Comparison of ENCODE assay signal across 17 cellular contexts in genomic region chr10:43682956-43683355, GRCh38. TPM values are rescaled to one million over a fixed set of nuclear protein-coding genes. Genes with fewer than 3 reads are reported as not detected.
DNase-seq lines count a peak whose midpoint lies in the region; ATAC-seq and TF ChIP-seq lines count a peak whose summit lies in the region.
"Had no signal": no experiment of that assay in that cellular context is flagged by ENCODE, and none has a peak within 500 bp of the region (broad histone marks: within the 10 kb centered on the region; RNA-seq: fewer than 3 reads in every experiment).

No MANE protein-coding gene starts in this region.

- H2AFZ ChIP-seq in GM23248, result no peak overlapping the region
- H2AFZ ChIP-seq: PC-9 had no signal

- no peak overlapping the region for H3K4me3 ChIP-seq in GM23248
- no peak overlapping the region for H3K4me3 ChIP-seq in brain microvascular endothelial cell (ENCODE audit: low read depth, low read length)
- no peak overlapping the region for H3K4me3 ChIP-seq in tibial nerve
- H3K4me3 ChIP-seq: PC-9, SJCRH30 had no signal

- DNase-seq in AG08395 (ENCODE audit: low spot score), result peak; percentile 63
- peak; percentile 61 for DNase-seq in GM23248
- peak; percentile 33 for DNase-seq in brain microvascular endothelial cell
- peak; percentile 50 for DNase-seq in kidney tubule cell (ENCODE audit: low spot score)
- no peak for DNase-seq in tibial nerve (ENCODE audit: low spot score in 2 of 2)
- DNase-seq in dedifferentiated amniotic fluid mesenchymal stem cell (ENCODE audit: extremely low spot score), result no peak
- DNase-seq in left lobe of liver (ENCODE audit: low spot score), result no peak
- no peak for DNase-seq in ecto neural progenitor cell (ENCODE audit: low spot score)
- DNase-seq: CD4-positive, alpha-beta T cell; NCI-H1092 treated with DMSO at 0.1 percent for 48 hours; NCI-H146; NCI-H2029 treated with DMSO at 0.1 percent for 48 hours; NCI-H2171 had no signal

- WGBS in GM23248 (ENCODE audit: low coverage in 1 of 2, low lambda C conversion rate in 2 of 2, missing lambda C conversion rate in 2 of 2), 2 experiments, result 50 to 52% methylated on average over 2 of the region's 2 CpGs
- 80 to 90% methylated on average over 2 of the region's 2 CpGs for WGBS in tibial nerve, 2 donors

- H3F3A ChIP-seq in GM23248 (ENCODE audit: insufficient read depth), result peaks cover 29% of the 10 kb centered on the region

- H3K79me2 ChIP-seq in GM23248 (ENCODE audit: insufficient read depth), result no peaks in the 10 kb centered on the region

- TF ChIP-seq CTCF in brain microvascular endothelial cell (IDR thresholded peaks at IDR 0.05; ENCODE audit: low read depth, low read length, missing control alignments) (no peak), tibial nerve (IDR thresholded peaks at IDR 0.05) (no peak)

- no peaks in the 10 kb centered on the region for H3K9me2 ChIP-seq in GM23248 (ENCODE audit: insufficient read depth)

- H3K4me2 ChIP-seq in GM23248 (ENCODE audit: unreplicated experiment), result peak overlapping the region; percentile 17
- H3K4me2 ChIP-seq: PC-9 had no signal

- TF ChIP-seq POLR2A in tibial nerve (IDR thresholded peaks at IDR 0.05), result no peak

- H3K27me3 ChIP-seq in GM23248 (replicated peaks; ENCODE audit: insufficient read depth), result no peaks in the 10 kb centered on the region
- no peaks in the 10 kb centered on the region for H3K27me3 ChIP-seq in brain microvascular endothelial cell (replicated peaks)
- no peaks in the 10 kb centered on the region for H3K27me3 ChIP-seq in tibial nerve
- H3K27me3 ChIP-seq: SJCRH30 had no signal

- ATAC-seq in left lobe of liver, result no peak

- no peaks in the 10 kb centered on the region for H4K20me1 ChIP-seq in GM23248 (ENCODE audit: insufficient read depth)

- no peak for TF ChIP-seq EP300 in tibial nerve (IDR thresholded peaks at IDR 0.05)

- H3K27ac ChIP-seq in GM23248, result no peak overlapping the region
- no peak overlapping the region for H3K27ac ChIP-seq in brain microvascular endothelial cell
- H3K27ac ChIP-seq in tibial nerve, result no peak overlapping the region
- H3K27ac ChIP-seq: 22Rv1, PC-9, RWPE1, SJCRH30 had no signal

- no peaks in the 10 kb centered on the region for H3K9me3 ChIP-seq in GM23248 (ENCODE audit: low read depth)
- no peaks in the 10 kb centered on the region for H3K9me3 ChIP-seq in tibial nerve
- H3K9me3 ChIP-seq: SJCRH30 had no signal

- no peak overlapping the region for H3K9ac ChIP-seq in GM23248

- in situ Hi-C loops in GM23248 (cut with MboI) (no loop called here), brain microvascular endothelial cell (cut with HindIII; ENCODE audit: low pct_ligation_motif_present, low sequenced_read_pairs) (loop anchor here (25.0 kb wide), 1 partner anchor 629 kb away; no protein-coding TSS in a partner anchor)

- no peaks in the 10 kb centered on the region for H3K36me3 ChIP-seq in GM23248 (ENCODE audit: low read depth)
- no peaks in the 10 kb centered on the region for H3K36me3 ChIP-seq in brain microvascular endothelial cell (replicated peaks)
- H3K36me3 ChIP-seq in tibial nerve, result no peaks in the 10 kb centered on the region
- H3K36me3 ChIP-seq: SJCRH30 had no signal

- H3K4me1 ChIP-seq in GM23248 (ENCODE audit: insufficient read depth), result peaks cover 20% of the 10 kb centered on the region
- peaks cover 0 to 7% (median 0%) of the 10 kb centered on the region in 4 donors for H3K4me1 ChIP-seq in tibial nerve
- H3K4me1 ChIP-seq: SJCRH30 had no signal

RNA-seq across cellular contexts. Expression of gene ZNF32, which starts 34.3 kb away (rescaled TPM):
- total RNA-seq in GM23248 (2014; rRNA removed; shearing (Covaris generic)), result 24.6 and 32.1 TPM in 2 replicates
- 39.7 and 42.1 TPM in 2 replicates for polyA plus RNA-seq in GM23248 (2016; fragmentation: Nextera tagmentation; extraction: Ambion mirVana)
- total RNA-seq in tibial nerve (10 to 100 TPM; 33.6 to 66.1 (median 52.5) TPM), left lobe of liver (14.6 TPM)

Comparison
In these comparisons a context has a peak if more than half of its experiments do, and no peak if none do; other contexts are left out.
1. DNase-seq: peak in AG08395 (single experiment), GM23248 (single experiment), brain microvascular endothelial cell (single experiment) and kidney tubule cell (single experiment); none in tibial nerve (0 of 2), dedifferentiated amniotic fluid mesenchymal stem cell (single experiment), left lobe of liver (single experiment) and ecto neural progenitor cell (single experiment).